1 cellular context compared by ENCODE assay signal in genomic region chr16:84756830-84757229, GRCh38.
TF ChIP-seq lines count a peak whose summit lies in the region.

No MANE protein-coding gene starts in this region.

TF ChIP-seq in A549, 52 proteins besides CTCF, POLR2A, EP300 and RAD21 (continued from another document):
- TF ChIP-seq CBX8 (IDR thresholded peaks at IDR 0.05) (no peak), TFCP2L1 (CRISPR knock-in tag; IDR thresholded peaks at IDR 0.05) (no peak), CHD2 (IDR thresholded peaks at IDR 0.05; ENCODE audit: low read length, partially characterized antibody) (no peak), ATOH8 (CRISPR knock-in tag; IDR thresholded peaks at IDR 0.05; ENCODE audit: low read depth) (no peak)
TF ChIP-seq in A549: peak in this region for 1.
